In the genomic region with DNA sequence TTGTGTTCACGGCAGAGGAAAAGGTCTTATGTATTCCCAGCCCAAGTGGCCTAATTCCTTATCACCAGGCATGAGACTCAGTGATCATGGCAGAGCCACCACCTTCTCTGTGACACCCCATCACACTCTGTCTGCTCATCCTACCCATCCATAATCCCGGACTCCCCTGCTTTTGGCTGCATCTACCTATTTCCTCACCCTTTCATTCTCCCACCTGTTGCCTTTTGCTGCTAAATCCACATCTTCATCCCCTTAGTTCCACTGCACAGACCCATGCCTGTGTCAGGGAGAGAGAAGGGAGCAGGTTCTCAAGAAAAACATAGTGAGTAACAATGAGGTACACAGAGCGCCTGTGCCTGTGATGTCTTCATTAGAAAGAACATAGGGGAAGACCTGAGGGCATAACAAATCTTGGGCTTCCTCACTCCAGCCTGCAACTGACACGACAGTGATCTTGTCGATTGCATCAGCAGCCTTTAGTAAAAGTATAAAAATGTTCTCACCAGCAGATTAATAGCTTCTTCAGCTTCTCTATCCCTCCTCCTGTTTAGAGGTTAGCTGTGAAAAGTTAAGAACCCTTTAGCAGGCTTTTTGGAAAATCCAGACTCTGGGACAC, we compare ENCODE assay signal across 23 cellular contexts.
DNase-seq lines count a peak whose midpoint lies in the region; ATAC-seq and TF ChIP-seq lines count a peak whose summit lies in the region.
"Had no signal": no experiment of that assay in that cellular context is flagged by ENCODE, and none has a peak within 500 bp of the region (broad histone marks: within the 10 kb centered on the region; RNA-seq: fewer than 3 reads in every experiment).

No MANE protein-coding gene starts in this region.

- H3K9ac ChIP-seq in SK-N-MC (ENCODE audit: insufficient read length): peak overlapping the region; percentile 62

- H3K36me3 ChIP-seq in breast epithelium: no peaks in the 10 kb centered on the region
- H3K36me3 ChIP-seq in SK-N-MC (ENCODE audit: insufficient read depth, low read length): 0 out of 2 replicates have a peak, but pooled peaks cover 5% of the 10 kb centered on the region
- H3K36me3 ChIP-seq: Peyer's patch, SJSA1 had no signal

- H3K27ac Mint-ChIP-seq in MCF 10A (ENCODE audit: low read depth, unreplicated experiment) (peak overlapping the region; percentile 57), type B pancreatic cell (peak overlapping the region; percentile 9)
- H3K27ac Mint-ChIP-seq: CD8-positive, alpha-beta memory T cell had no signal

- POLR2A ChIA-PET in MCF 10A (lab: Yijun Ruan, JAX): interaction anchor here (0.9 kb wide), 1 partner anchor 11 kb away, joined by 3 read pairs; no protein-coding TSS in a partner anchor

- H3K4me3 ChIP-seq in breast epithelium: no peak overlapping the region
- peak overlapping the region; percentile 21 for H3K4me3 ChIP-seq in SK-N-MC
- H3K4me3 ChIP-seq in epithelial cell of esophagus (ENCODE audit: low read length): no peak overlapping the region
- H3K4me3 ChIP-seq: Peyer's patch, SJSA1 had no signal

- peaks cover 7 to 21% of the 10 kb centered on the region in 2 donors for H3K9me3 ChIP-seq in breast epithelium
- H3K9me3 ChIP-seq in SK-N-MC (ENCODE audit: low read depth, low read length): no peaks in the 10 kb centered on the region; the same call in 1 of the 2 replicates

- H3K9me3 Mint-ChIP-seq in MCF 10A (ENCODE audit: unreplicated experiment): peaks cover 23% of the 10 kb centered on the region
- H3K9me3 Mint-ChIP-seq in type B pancreatic cell: peaks cover 6% of the 10 kb centered on the region

- CTCF ChIA-PET in MCF 10A (lab: Yijun Ruan, JAX): no interaction called here

- H3K36me3 Mint-ChIP-seq in MCF 10A (ENCODE audit: insufficient read depth, unreplicated experiment) (no peaks in the 10 kb centered on the region), type B pancreatic cell (no peaks in the 10 kb centered on the region)
- H3K36me3 Mint-ChIP-seq: CD8-positive, alpha-beta memory T cell had no signal

- BruUV-seq in MCF 10A (replicated peaks; lab: Mats Ljungman, UMichigan): TSS peak; percentile 93

- peaks cover 14% of the 10 kb centered on the region for H3K4me1 Mint-ChIP-seq in MCF 10A (ENCODE audit: insufficient read depth, unreplicated experiment)
- H3K4me1 Mint-ChIP-seq in type B pancreatic cell (ENCODE audit: unreplicated experiment): peaks cover 7% of the 10 kb centered on the region
- H3K4me1 Mint-ChIP-seq: CD8-positive, alpha-beta memory T cell had no signal

- no peak for TF ChIP-seq CTCF in MCF 10A (IDR thresholded peaks at IDR 0.05; ENCODE audit: unreplicated experiment)
- TF ChIP-seq CTCF in breast epithelium (IDR thresholded peaks at IDR 0.05): no peak
- no peak for TF ChIP-seq CTCF in epithelial cell of esophagus (IDR thresholded peaks at IDR 0.05; ENCODE audit: insufficient read depth, low read depth, low read length, missing control alignments)
- no peak for TF ChIP-seq CTCF in type B pancreatic cell (conservative IDR thresholded peaks at IDR 0.05)

- H3K4me3 Mint-ChIP-seq in MCF 10A (ENCODE audit: unreplicated experiment): peak overlapping the region; percentile 41
- peak overlapping the region; percentile 26 for H3K4me3 Mint-ChIP-seq in type B pancreatic cell
- H3K4me3 Mint-ChIP-seq: CD8-positive, alpha-beta memory T cell had no signal

- intact Hi-C loops in MCF 10A (cut with micrococcal nuclease): no loop called here
- intact Hi-C loops in breast epithelium (cut with DNase I; ENCODE audit: low total_unique reads): loop anchor here (5.0 kb wide), 1 partner anchor 858 kb away; no protein-coding TSS in a partner anchor

- no peaks in the 10 kb centered on the region for H3K27me3 ChIP-seq in breast epithelium
- H3K27me3 ChIP-seq: Peyer's patch, SJSA1 had no signal

- peak; percentile 58 for DNase-seq in MCF 10A (ENCODE audit: unreplicated experiment)
- no peak for DNase-seq in breast epithelium (ENCODE audit: low spot score in 2 of 2)
- no peak for DNase-seq in SK-N-MC (ENCODE audit: low read depth, low spot score)
- peak; percentile 41 for DNase-seq in epithelial cell of esophagus (ENCODE audit: low read depth)
- no peak for DNase-seq in type B pancreatic cell (ENCODE audit: extremely low spot score, unreplicated experiment)
- no peak for DNase-seq in T-helper 9 cell
- DNase-seq in RPMI8226: no peak
- DNase-seq: CD8-positive, alpha-beta memory T cell; DMS53; GOT3; Kasumi-1; MM.1S; NCI-H1048; NCI-H1417 treated with DMSO at 0.1 percent for 48 hours; NCI-H187; NCI-H510A; NK-92 treated with Interleukin-12 subunit alpha and Interleukin-12 subunit beta, amount 100 ng/mL, for 24 hours; Peyer's patch had no signal

- no peak for TF ChIP-seq POLR2A in breast epithelium (IDR thresholded peaks at IDR 0.05)

- no peaks in the 10 kb centered on the region for H3K4me1 ChIP-seq in breast epithelium
- H3K4me1 ChIP-seq: Peyer's patch, SJSA1 had no signal

- H3K27ac ChIP-seq in breast epithelium: no peak overlapping the region
- peak overlapping the region; percentile 82 for H3K27ac ChIP-seq in SK-N-MC
- H3K27ac ChIP-seq: 22Rv1, C4-2B, Peyer's patch, SJSA1 had no signal

- ATAC-seq in GM18498 (IDR thresholded peaks at IDR 0.05; ENCODE audit: unreplicated experiment): no peak
- ATAC-seq: HCT116 had no signal

- H3K27me3 Mint-ChIP-seq in MCF 10A (ENCODE audit: insufficient read depth, unreplicated experiment) (no peaks in the 10 kb centered on the region), type B pancreatic cell (no peaks in the 10 kb centered on the region)

Comparison
In these comparisons a context has a peak if more than half of its experiments do, and no peak if none do; other contexts are left out.
1. DNase-seq: peak in MCF 10A (single experiment) and epithelial cell of esophagus (single experiment); none in breast epithelium (0 of 2), SK-N-MC (single experiment), type B pancreatic cell (single experiment), T-helper 9 cell (single experiment) and RPMI8226 (single experiment).